Comparison of ENCODE assay signal across 24 cellular contexts in genomic region chr20:20271277-20271676, GRCh38.
"Had no signal": no experiment of that assay in that cellular context is flagged by ENCODE, and none has a peak within 500 bp of the region (broad histone marks: within the 10 kb centered on the region; RNA-seq: fewer than 3 reads in every experiment).

No MANE protein-coding gene starts in this region.

- ATAC-seq: effector memory CD8-positive, alpha-beta T cell; left lobe of liver; naive thymus-derived CD8-positive, alpha-beta T cell; sciatic nerve; stimulated activated naive CD8-positive, alpha-beta T cell treated with anti-CD3 and anti-CD28 coated beads, Interleukin-15, amount 100 ng/mL, for 72 hours had no signal

- H3K27ac Mint-ChIP-seq: effector memory CD8-positive, alpha-beta T cell; mesothelial cell of epicardium; naive thymus-derived CD8-positive, alpha-beta T cell; nephron progenitor cell; stimulated activated naive CD8-positive, alpha-beta T cell treated with anti-CD3 and anti-CD28 coated beads, Interleukin-15, amount 100 ng/mL, for 72 hours had no signal

- H3K36me3 ChIP-seq: ovary, thyroid gland, vagina had no signal

- H3K4me1 Mint-ChIP-seq: mesothelial cell of epicardium; stimulated activated naive CD8-positive, alpha-beta T cell treated with anti-CD3 and anti-CD28 coated beads, Interleukin-15, amount 100 ng/mL, for 72 hours had no signal

- H3K4me3 ChIP-seq: coronary artery, ovary, smooth muscle cell, thyroid gland, vagina had no signal

- H3K9me3 ChIP-seq: ovary, thyroid gland, vagina had no signal

- H3K4me1 ChIP-seq: thyroid gland, vagina had no signal

- H3K9me3 Mint-ChIP-seq: effector memory CD8-positive, alpha-beta T cell; mesothelial cell of epicardium; naive thymus-derived CD8-positive, alpha-beta T cell; nephron progenitor cell; stimulated activated naive CD8-positive, alpha-beta T cell treated with anti-CD3 and anti-CD28 coated beads, Interleukin-15, amount 100 ng/mL, for 72 hours had no signal

- H3K36me3 Mint-ChIP-seq: mesothelial cell of epicardium; naive thymus-derived CD8-positive, alpha-beta T cell had no signal

- H3K4me3 Mint-ChIP-seq: effector memory CD8-positive, alpha-beta T cell; mesothelial cell of epicardium; naive thymus-derived CD8-positive, alpha-beta T cell; nephron progenitor cell; stimulated activated naive CD8-positive, alpha-beta T cell treated with anti-CD3 and anti-CD28 coated beads, Interleukin-15, amount 100 ng/mL, for 72 hours had no signal

- DNase-seq: effector memory CD8-positive, alpha-beta T cell; erythroblast; head of caudate nucleus; kidney; mesenchymal stem cell; naive thymus-derived CD8-positive, alpha-beta T cell; nephron progenitor cell; occipital lobe; ovary; retina; stimulated activated CD4-positive, alpha-beta T cell treated with anti-CD3 and anti-CD28 coated beads, Interleukin-12 subunit alpha, Interleukin-12 subunit beta, amount 100 ng/mL, for 4 hours; stimulated activated CD4-positive, alpha-beta T cell treated with anti-CD3 and anti-CD28 coated beads, Interleukin-1b, Interleukin-23, amount 100 ng/mL, for 48 hours; stimulated activated CD4-positive, alpha-beta T cell treated with anti-CD3 and anti-CD28 coated beads, Interleukin-4, amount 100 ng/mL, for 1 hour; stimulated activated CD8-positive, alpha-beta memory T cell treated with anti-CD3 and anti-CD28 coated beads, Interleukin-4, amount 100 ng/mL, for 48 hours; stimulated activated naive CD4-positive, alpha-beta T cell; stimulated activated naive CD8-positive, alpha-beta T cell treated with anti-CD3 and anti-CD28 coated beads, Interleukin-15, amount 100 ng/mL, for 72 hours; thyroid gland; trophoblast cell had no signal

- H3K27ac ChIP-seq: coronary artery, ovary, thyroid gland, vagina had no signal

- H3K4me2 ChIP-seq: smooth muscle cell had no signal

- H3K27me3 ChIP-seq: ovary, thyroid gland, vagina had no signal
